1 cellular context compared by ENCODE assay signal in the genomic region with DNA sequence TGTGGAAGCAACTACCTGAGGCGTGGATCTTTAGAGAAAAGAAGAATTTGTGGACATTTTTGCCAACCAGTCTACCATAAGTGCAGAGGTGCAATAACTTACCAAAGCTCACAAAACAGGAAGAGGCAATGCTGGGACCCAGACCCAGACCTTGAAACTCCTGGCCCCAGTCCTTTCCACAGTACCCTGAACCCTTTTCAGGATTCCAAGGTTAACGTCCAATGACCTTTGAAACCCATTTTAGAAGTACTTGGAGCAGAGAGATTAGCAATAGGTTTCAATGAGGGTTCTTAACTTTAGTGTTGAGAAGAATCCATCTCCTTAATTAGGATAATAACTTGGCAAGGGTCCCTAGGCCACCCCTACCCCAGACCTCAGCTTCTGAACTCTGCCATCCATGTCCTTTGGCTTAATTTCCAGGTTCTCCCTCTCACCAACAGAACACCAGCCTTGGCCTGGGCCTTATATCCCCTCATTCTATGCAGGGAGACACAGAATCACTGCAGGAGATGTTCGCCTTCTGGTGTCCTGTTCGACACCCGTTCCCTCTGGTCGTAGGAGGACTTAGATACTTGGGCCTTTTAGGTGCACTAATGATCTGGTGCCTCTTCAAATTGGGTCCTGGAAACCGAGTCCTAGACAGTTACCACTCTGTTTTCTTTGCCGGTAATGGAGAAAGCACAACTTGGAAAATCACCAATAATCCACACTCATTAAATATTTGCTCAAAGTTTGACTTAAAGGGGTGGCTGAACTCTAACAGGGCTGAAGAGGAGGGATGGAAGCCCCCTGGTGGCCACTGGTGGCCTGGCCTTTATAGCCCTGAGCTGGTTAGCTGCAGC.
A peak's percentile ranks its signal among the peaks of the same experiment; 100 is the strongest.
TF ChIP-seq lines count a peak whose summit lies in the region.

No MANE protein-coding gene starts in this region.

TF ChIP-seq in HepG2, 621 proteins besides CTCF, POLR2A, EP300 and RAD21 (continued from another document and continues in another):
- TF ChIP-seq, protein P1, sequence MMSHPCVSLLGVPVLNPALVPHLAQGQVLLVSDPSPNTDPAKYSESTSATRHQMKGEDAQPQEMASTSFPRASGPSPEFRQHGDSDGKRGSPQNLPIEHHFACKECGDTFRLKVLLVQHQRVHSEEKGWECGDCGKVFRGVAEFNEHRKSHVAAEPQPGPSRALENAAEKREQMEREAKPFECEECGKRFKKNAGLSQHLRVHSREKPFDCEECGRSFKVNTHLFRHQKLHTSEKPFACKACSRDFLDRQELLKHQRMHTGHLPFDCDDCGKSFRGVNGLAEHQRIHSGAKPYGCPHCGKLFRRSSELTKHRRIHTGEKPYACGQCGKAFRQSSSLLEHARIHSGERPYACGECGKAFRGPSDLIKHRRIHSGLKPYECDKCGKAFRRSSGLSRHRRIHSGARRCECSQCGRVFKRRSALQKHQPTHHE (CRISPR knock-in tag; IDR thresholded peaks at IDR 0.05; ENCODE audit: borderline replicate concordance): no peak
- TF ChIP-seq BORCS8-MEF2B (CRISPR knock-in tag; IDR thresholded peaks at IDR 0.05): no peak
- TF ChIP-seq HDAC2 (CRISPR knock-in tag; IDR thresholded peaks at IDR 0.05): peak; percentile 54; the same call in 1 of the 2 replicates
- TF ChIP-seq SAFB2 (CRISPR knock-in tag; IDR thresholded peaks at IDR 0.05; ENCODE audit: borderline replicate concordance, low read depth): no peak
- no peak for TF ChIP-seq ZNF431 (CRISPR knock-in tag; IDR thresholded peaks at IDR 0.05; ENCODE audit: borderline replicate concordance, low read depth)
- TF ChIP-seq KDM2A (CRISPR knock-in tag; IDR thresholded peaks at IDR 0.05; ENCODE audit: borderline replicate concordance, low read depth): peak; percentile 79
- TF ChIP-seq, protein P2, sequence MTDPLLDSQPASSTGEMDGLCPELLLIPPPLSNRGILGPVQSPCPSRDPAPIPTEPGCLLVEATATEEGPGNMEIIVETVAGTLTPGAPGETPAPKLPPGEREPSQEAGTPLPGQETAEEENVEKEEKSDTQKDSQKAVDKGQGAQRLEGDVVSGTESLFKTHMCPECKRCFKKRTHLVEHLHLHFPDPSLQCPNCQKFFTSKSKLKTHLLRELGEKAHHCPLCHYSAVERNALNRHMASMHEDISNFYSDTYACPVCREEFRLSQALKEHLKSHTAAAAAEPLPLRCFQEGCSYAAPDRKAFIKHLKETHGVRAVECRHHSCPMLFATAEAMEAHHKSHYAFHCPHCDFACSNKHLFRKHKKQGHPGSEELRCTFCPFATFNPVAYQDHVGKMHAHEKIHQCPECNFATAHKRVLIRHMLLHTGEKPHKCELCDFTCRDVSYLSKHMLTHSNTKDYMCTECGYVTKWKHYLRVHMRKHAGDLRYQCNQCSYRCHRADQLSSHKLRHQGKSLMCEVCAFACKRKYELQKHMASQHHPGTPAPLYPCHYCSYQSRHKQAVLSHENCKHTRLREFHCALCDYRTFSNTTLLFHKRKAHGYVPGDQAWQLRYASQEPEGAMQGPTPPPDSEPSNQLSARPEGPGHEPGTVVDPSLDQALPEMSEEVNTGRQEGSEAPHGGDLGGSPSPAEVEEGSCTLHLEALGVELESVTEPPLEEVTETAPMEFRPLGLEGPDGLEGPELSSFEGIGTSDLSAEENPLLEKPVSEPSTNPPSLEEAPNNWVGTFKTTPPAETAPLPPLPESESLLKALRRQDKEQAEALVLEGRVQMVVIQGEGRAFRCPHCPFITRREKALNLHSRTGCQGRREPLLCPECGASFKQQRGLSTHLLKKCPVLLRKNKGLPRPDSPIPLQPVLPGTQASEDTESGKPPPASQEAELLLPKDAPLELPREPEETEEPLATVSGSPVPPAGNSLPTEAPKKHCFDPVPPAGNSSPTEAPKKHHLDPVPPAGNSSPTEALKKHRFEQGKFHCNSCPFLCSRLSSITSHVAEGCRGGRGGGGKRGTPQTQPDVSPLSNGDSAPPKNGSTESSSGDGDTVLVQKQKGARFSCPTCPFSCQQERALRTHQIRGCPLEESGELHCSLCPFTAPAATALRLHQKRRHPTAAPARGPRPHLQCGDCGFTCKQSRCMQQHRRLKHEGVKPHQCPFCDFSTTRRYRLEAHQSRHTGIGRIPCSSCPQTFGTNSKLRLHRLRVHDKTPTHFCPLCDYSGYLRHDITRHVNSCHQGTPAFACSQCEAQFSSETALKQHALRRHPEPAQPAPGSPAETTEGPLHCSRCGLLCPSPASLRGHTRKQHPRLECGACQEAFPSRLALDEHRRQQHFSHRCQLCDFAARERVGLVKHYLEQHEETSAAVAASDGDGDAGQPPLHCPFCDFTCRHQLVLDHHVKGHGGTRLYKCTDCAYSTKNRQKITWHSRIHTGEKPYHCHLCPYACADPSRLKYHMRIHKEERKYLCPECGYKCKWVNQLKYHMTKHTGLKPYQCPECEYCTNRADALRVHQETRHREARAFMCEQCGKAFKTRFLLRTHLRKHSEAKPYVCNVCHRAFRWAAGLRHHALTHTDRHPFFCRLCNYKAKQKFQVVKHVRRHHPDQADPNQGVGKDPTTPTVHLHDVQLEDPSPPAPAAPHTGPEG (CRISPR knock-in tag; IDR thresholded peaks at IDR 0.05): no peak
- no peak for TF ChIP-seq SIN3B (IDR thresholded peaks at IDR 0.05; ENCODE audit: low read length)
- TF ChIP-seq, protein P3, sequence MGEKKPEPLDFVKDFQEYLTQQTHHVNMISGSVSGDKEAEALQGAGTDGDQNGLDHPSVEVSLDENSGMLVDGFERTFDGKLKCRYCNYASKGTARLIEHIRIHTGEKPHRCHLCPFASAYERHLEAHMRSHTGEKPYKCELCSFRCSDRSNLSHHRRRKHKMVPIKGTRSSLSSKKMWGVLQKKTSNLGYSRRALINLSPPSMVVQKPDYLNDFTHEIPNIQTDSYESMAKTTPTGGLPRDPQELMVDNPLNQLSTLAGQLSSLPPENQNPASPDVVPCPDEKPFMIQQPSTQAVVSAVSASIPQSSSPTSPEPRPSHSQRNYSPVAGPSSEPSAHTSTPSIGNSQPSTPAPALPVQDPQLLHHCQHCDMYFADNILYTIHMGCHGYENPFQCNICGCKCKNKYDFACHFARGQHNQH (CRISPR knock-in tag; IDR thresholded peaks at IDR 0.05): peak; percentile 68; the same call in 1 of the 2 replicates
- no peak for TF ChIP-seq MYC (CRISPR knock-in tag; IDR thresholded peaks at IDR 0.05; ENCODE audit: borderline replicate concordance)
- no peak for TF ChIP-seq SP1 (IDR thresholded peaks at IDR 0.05)
- 0 out of 2 replicates have a peak, but pooled peaks have one; percentile 39 for TF ChIP-seq SP1 (CRISPR knock-in tag; IDR thresholded peaks at IDR 0.05)
- no peak for TF ChIP-seq ADNP (CRISPR knock-in tag; IDR thresholded peaks at IDR 0.05)
- no peak for TF ChIP-seq ZNF552 (CRISPR knock-in tag; IDR thresholded peaks at IDR 0.05; ENCODE audit: borderline replicate concordance)
- no peak for TF ChIP-seq ZNF264 (CRISPR knock-in tag; IDR thresholded peaks at IDR 0.05)
- peak; percentile 60; the same call in 1 of the 2 replicates for TF ChIP-seq FOSL2 (CRISPR knock-in tag; IDR thresholded peaks at IDR 0.05)
- 0 out of 2 replicates have a peak, but pooled peaks have one; percentile 4 for TF ChIP-seq SRF (IDR thresholded peaks at IDR 0.05; ENCODE audit: low read depth, low read length)
- no peak for TF ChIP-seq ZNF878 (CRISPR knock-in tag; IDR thresholded peaks at IDR 0.05)
- TF ChIP-seq ZNF180 (CRISPR knock-in tag; IDR thresholded peaks at IDR 0.05; ENCODE audit: borderline replicate concordance, low read depth): no peak
- no peak for TF ChIP-seq ZNF615 (CRISPR knock-in tag; IDR thresholded peaks at IDR 0.05; ENCODE audit: borderline replicate concordance)
- TF ChIP-seq, protein P4, sequence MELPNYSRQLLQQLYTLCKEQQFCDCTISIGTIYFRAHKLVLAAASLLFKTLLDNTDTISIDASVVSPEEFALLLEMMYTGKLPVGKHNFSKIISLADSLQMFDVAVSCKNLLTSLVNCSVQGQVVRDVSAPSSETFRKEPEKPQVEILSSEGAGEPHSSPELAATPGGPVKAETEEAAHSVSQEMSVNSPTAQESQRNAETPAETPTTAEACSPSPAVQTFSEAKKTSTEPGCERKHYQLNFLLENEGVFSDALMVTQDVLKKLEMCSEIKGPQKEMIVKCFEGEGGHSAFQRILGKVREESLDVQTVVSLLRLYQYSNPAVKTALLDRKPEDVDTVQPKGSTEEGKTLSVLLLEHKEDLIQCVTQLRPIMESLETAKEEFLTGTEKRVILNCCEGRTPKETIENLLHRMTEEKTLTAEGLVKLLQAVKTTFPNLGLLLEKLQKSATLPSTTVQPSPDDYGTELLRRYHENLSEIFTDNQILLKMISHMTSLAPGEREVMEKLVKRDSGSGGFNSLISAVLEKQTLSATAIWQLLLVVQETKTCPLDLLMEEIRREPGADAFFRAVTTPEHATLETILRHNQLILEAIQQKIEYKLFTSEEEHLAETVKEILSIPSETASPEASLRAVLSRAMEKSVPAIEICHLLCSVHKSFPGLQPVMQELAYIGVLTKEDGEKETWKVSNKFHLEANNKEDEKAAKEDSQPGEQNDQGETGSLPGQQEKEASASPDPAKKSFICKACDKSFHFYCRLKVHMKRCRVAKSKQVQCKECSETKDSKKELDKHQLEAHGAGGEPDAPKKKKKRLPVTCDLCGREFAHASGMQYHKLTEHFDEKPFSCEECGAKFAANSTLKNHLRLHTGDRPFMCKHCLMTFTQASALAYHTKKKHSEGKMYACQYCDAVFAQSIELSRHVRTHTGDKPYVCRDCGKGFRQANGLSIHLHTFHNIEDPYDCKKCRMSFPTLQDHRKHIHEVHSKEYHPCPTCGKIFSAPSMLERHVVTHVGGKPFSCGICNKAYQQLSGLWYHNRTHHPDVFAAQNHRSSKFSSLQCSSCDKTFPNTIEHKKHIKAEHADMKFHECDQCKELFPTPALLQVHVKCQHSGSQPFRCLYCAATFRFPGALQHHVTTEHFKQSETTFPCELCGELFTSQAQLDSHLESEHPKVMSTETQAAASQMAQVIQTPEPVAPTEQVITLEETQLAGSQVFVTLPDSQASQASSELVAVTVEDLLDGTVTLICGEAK (IDR thresholded peaks at IDR 0.05): no peak
- TF ChIP-seq, protein P4 (CRISPR knock-in tag; IDR thresholded peaks at IDR 0.05): no peak
- TF ChIP-seq, protein P5, sequence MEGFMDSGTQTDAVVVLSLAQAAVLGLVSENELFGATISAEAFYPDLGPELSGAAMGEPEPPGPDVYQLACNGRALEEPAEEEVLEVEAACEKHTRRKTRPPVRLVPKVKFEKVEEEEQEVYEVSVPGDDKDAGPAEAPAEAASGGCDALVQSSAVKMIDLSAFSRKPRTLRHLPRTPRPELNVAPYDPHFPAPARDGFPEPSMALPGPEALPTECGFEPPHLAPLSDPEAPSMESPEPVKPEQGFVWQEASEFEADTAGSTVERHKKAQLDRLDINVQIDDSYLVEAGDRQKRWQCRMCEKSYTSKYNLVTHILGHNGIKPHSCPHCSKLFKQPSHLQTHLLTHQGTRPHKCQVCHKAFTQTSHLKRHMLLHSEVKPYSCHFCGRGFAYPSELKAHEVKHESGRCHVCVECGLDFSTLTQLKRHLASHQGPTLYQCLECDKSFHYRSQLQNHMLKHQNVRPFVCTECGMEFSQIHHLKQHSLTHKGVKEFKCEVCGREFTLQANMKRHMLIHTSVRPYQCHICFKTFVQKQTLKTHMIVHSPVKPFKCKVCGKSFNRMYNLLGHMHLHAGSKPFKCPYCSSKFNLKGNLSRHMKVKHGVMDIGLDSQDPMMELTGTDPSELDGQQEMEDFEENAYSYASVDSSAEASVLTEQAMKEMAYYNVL (CRISPR knock-in tag; IDR thresholded peaks at IDR 0.05; ENCODE audit: borderline replicate concordance): no peak
- TF ChIP-seq NFE2 (CRISPR knock-in tag; IDR thresholded peaks at IDR 0.05): no peak
- TF ChIP-seq, protein P6, sequence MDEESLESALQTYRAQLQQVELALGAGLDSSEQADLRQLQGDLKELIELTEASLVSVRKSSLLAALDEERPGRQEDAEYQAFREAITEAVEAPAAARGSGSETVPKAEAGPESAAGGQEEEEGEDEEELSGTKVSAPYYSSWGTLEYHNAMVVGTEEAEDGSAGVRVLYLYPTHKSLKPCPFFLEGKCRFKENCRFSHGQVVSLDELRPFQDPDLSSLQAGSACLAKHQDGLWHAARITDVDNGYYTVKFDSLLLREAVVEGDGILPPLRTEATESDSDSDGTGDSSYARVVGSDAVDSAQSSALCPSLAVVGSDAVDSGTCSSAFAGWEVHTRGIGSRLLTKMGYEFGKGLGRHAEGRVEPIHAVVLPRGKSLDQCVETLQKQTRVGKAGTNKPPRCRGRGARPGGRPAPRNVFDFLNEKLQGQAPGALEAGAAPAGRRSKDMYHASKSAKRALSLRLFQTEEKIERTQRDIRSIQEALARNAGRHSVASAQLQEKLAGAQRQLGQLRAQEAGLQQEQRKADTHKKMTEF (CRISPR knock-in tag; IDR thresholded peaks at IDR 0.05): peak; percentile 79
